In the genomic region with DNA sequence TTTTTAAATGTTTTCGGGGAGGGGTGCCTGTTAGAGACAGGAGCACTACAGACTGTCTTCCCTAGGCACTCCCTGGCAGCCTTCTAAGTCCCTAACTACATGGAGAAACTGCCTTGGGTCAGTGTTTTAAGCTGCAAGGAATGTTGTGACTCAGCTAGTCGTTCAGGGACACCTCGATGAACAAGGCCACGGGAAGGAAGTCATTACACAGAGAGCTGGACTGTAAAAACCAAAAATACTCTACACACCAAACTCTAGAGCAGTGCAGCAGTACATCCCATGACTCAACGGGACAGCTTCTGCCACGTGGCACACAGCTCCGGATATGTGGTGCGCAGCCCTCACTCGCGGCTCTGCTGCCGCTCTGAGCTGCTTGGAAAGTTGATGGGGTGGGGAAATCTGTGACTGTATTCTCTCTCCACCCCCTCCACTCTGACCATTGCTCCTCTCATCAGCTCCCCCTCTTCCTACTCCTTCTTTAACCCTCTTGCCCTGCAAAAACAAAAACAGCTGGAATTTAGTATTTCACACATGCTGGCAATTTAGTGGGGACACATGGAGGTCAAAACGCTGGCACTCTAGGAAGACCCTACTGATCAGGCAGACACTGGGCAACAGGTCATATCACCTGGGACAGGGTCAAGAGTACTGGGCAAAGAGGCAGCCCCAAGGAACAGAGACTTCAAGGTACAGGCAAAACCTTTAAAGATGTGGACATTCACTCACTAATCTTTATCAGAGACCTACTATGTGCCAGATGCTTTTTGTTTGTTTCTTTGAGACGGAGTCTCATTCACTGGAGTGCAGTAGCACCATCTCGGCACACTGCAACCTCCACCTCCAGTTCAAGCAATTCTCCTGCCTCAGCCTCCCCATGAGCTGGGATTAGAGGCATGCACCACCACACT, we compare ENCODE assay signal across 8 cellular contexts.
A peak's percentile ranks its signal among the peaks of the same experiment; 100 is the strongest.
DNase-seq lines count a peak whose midpoint lies in the region; ATAC-seq and TF ChIP-seq lines count a peak whose summit lies in the region.

No MANE protein-coding gene starts in this region.

- H3K27ac Mint-ChIP-seq in activated naive CD8-positive, alpha-beta T cell treated with anti-CD3 and anti-CD28 coated beads, Interleukin-2, amount 50 U/mL, for 24 hours = peak overlapping the region; percentile 50

- peak; percentile 83 for ATAC-seq in HG02852 (IDR thresholded peaks at IDR 0.05; ENCODE audit: unreplicated experiment)
- peak; percentile 98 for ATAC-seq in SK-N-SH treated with all-trans-retinoic acid at 6 μM for 48 hours
- ATAC-seq in activated naive CD8-positive, alpha-beta T cell treated with anti-CD3 and anti-CD28 coated beads, Interleukin-2, amount 50 U/mL, for 24 hours = peak; percentile 100

- no peaks in the 10 kb centered on the region for H3K9me3 Mint-ChIP-seq in activated naive CD8-positive, alpha-beta T cell treated with anti-CD3 and anti-CD28 coated beads, Interleukin-2, amount 50 U/mL, for 24 hours

- no peaks in the 10 kb centered on the region for H3K27me3 Mint-ChIP-seq in activated naive CD8-positive, alpha-beta T cell treated with anti-CD3 and anti-CD28 coated beads, Interleukin-2, amount 50 U/mL, for 24 hours

- peaks cover 14% of the 10 kb centered on the region for H3K4me1 Mint-ChIP-seq in activated naive CD8-positive, alpha-beta T cell treated with anti-CD3 and anti-CD28 coated beads, Interleukin-2, amount 50 U/mL, for 24 hours

- H3K36me3 Mint-ChIP-seq in activated naive CD8-positive, alpha-beta T cell treated with anti-CD3 and anti-CD28 coated beads, Interleukin-2, amount 50 U/mL, for 24 hours (ENCODE audit: low read depth) = no peaks in the 10 kb centered on the region

- no peak overlapping the region for H3K4me3 Mint-ChIP-seq in activated naive CD8-positive, alpha-beta T cell treated with anti-CD3 and anti-CD28 coated beads, Interleukin-2, amount 50 U/mL, for 24 hours

- peak; percentile 100 for DNase-seq in EL
- peak; percentile 65 for DNase-seq in activated naive CD8-positive, alpha-beta T cell treated with anti-CD3 and anti-CD28 coated beads, Interleukin-2, amount 50 U/mL, for 24 hours
- peak; percentile 90 for DNase-seq in hepatic stellate cell (ENCODE audit: low spot score)
- DNase-seq in stimulated activated CD4-positive, alpha-beta T cell treated with anti-CD3 and anti-CD28 coated beads, Interleukin-12 subunit alpha, Interleukin-12 subunit beta, amount 100 ng/mL, for 4 hours = peak; percentile 55
- DNase-seq in DMS114 treated with DMSO at 0.1 percent for 48 hours (lab: John Stamatoyannopoulos, UW; ENCODE audit: unreplicated experiment) = no peak
- DNase-seq in GM19240 (ENCODE audit: insufficient read length, low spot score) = no peak

TF ChIP-seq in SK-N-SH treated with all-trans-retinoic acid at 6 μM for 48 hours, 23 proteins besides CTCF, POLR2A, EP300 and RAD21:
- TF ChIP-seq PPARA (CRISPR knock-in tag; IDR thresholded peaks at IDR 0.05; ENCODE audit: borderline replicate concordance) = no peak
- no peak for TF ChIP-seq TOX (CRISPR knock-in tag; IDR thresholded peaks at IDR 0.05; ENCODE audit: borderline replicate concordance)
- no peak for TF ChIP-seq ZFP3 (CRISPR knock-in tag; IDR thresholded peaks at IDR 0.05)
- TF ChIP-seq OSR1 (CRISPR knock-in tag; IDR thresholded peaks at IDR 0.05) = no peak
- no peak for TF ChIP-seq ZNF565 (CRISPR knock-in tag; conservative IDR thresholded peaks at IDR 0.05; ENCODE audit: low read depth)
- no peak for TF ChIP-seq BACH2 (CRISPR knock-in tag; IDR thresholded peaks at IDR 0.05; ENCODE audit: borderline replicate concordance)
- TF ChIP-seq RARB (CRISPR knock-in tag; IDR thresholded peaks at IDR 0.05) = no peak
- no peak for TF ChIP-seq ESRRG (CRISPR knock-in tag; IDR thresholded peaks at IDR 0.05)

Comparison
In these comparisons a context has a peak if more than half of its experiments do, and no peak if none do; other contexts are left out.
1. DNase-seq: peak in EL (single experiment), activated naive CD8-positive, alpha-beta T cell treated with anti-CD3 and anti-CD28 coated beads, Interleukin-2, amount 50 U/mL, for 24 hours (single experiment), hepatic stellate cell (single experiment) and stimulated activated CD4-positive, alpha-beta T cell treated with anti-CD3 and anti-CD28 coated beads, Interleukin-12 subunit alpha, Interleukin-12 subunit beta, amount 100 ng/mL, for 4 hours (single experiment); none in DMS114 treated with DMSO at 0.1 percent for 48 hours (single experiment) and GM19240 (single experiment).
2. Peak in every context shown above with its lines, with median percentiles within 50 percentile points of each other: ATAC-seq.